ENCODE assay signal across 9 cellular contexts in genomic region chr6:90610671-90611542, GRCh38. TPM values are rescaled to one million over a fixed set of nuclear protein-coding genes. Genes with fewer than 3 reads are reported as not detected.
A peak's percentile ranks its signal among the peaks of the same experiment; 100 is the strongest.
DNase-seq lines count a peak whose midpoint lies in the region; ATAC-seq and TF ChIP-seq lines count a peak whose summit lies in the region.
"Had no signal": no experiment of that assay in that cellular context is flagged by ENCODE, and none has a peak within 500 bp of the region (broad histone marks: within the 10 kb centered on the region; RNA-seq: fewer than 3 reads in every experiment).

No MANE protein-coding gene starts in this region.

- peak overlapping the region; percentile 70 for H3K4me2 ChIP-seq in OCI-LY7 (ENCODE audit: low read length)
- peak overlapping the region; percentile 92 for H3K4me2 ChIP-seq in parathyroid adenoma (ENCODE audit: low read length)

- H3K27me3 Mint-ChIP-seq in activated naive CD8-positive, alpha-beta T cell treated with anti-CD3 and anti-CD28 coated beads for 36 hours = peaks cover 72% of the 10 kb centered on the region

- peaks cover 15% of the 10 kb centered on the region for H3K4me1 Mint-ChIP-seq in activated naive CD8-positive, alpha-beta T cell treated with anti-CD3 and anti-CD28 coated beads for 36 hours

- DNase-seq in AG08395 (ENCODE audit: low spot score) (peak; percentile 20), OCI-LY7 (ENCODE audit: low spot score) (peak; percentile 56), heart left ventricle (peak; percentile 42 to 76 (median 55))
- peak; percentile 53 for DNase-seq in activated naive CD8-positive, alpha-beta T cell treated with anti-CD3 and anti-CD28 coated beads for 36 hours
- DNase-seq in central memory CD4-positive, alpha-beta T cell = no peak

- BruUV-seq in OCI-LY7 (replicated peaks; lab: Mats Ljungman, UMichigan) = no TSS peak

- intact Hi-C loops in OCI-LY7 (cut with micrococcal nuclease; ENCODE audit: unreplicated experiment) = no loop called here
- intact Hi-C loops in heart left ventricle (cut with DNase I) = no loop called here

- H3K9ac ChIP-seq in parathyroid adenoma = no peak overlapping the region

- peak overlapping the region; percentile 80 for H3K4me3 Mint-ChIP-seq in activated naive CD8-positive, alpha-beta T cell treated with anti-CD3 and anti-CD28 coated beads for 36 hours

- peaks cover 0 to 57% (median 3%) of the 10 kb centered on the region in 9 donors for H3K27me3 ChIP-seq in heart left ventricle
- no peaks in the 10 kb centered on the region for H3K27me3 ChIP-seq in parathyroid adenoma (ENCODE audit: control insufficient read depth, insufficient read depth, low read length)

- TF ChIP-seq CTCF in OCI-LY7 (conservative IDR thresholded peaks at IDR 0.05; ENCODE audit: low read length) (peak; percentile 24; the same call in 1 of the 2 replicates), heart left ventricle (IDR thresholded peaks at IDR 0.05) (peak in 2 of 12 donors; percentile 15 to 25), parathyroid adenoma (IDR thresholded peaks at IDR 0.05) (no peak)

- H3K27ac Mint-ChIP-seq in activated naive CD8-positive, alpha-beta T cell treated with anti-CD3 and anti-CD28 coated beads for 36 hours = peak overlapping the region; percentile 27

- POLR2A ChIA-PET in OCI-LY7 (lab: Charles Lee) = interaction anchor here (1.4 kb wide), 1 partner anchor 8 kb away, joined by 3 read pairs; no protein-coding TSS in a partner anchor

- TF ChIP-seq POLR2A in heart left ventricle (IDR thresholded peaks at IDR 0.05) = no peak

- H3K9me3 ChIP-seq in OCI-LY7 (ENCODE audit: low read length) = no peaks in the 10 kb centered on the region
- H3K9me3 ChIP-seq in heart left ventricle = no peaks in the 10 kb centered on the region
- no peaks in the 10 kb centered on the region for H3K9me3 ChIP-seq in parathyroid adenoma (ENCODE audit: control insufficient read depth, low read length)

- peaks cover 16% of the 10 kb centered on the region for H3K4me1 ChIP-seq in OCI-LY7 (ENCODE audit: insufficient read depth, low read length, poor library complexity, severe bottlenecking)
- peaks cover 0 to 15% (median 6%) of the 10 kb centered on the region in 12 donors for H3K4me1 ChIP-seq in heart left ventricle
- peaks cover 3% of the 10 kb centered on the region for H3K4me1 ChIP-seq in parathyroid adenoma

- H4K20me1 ChIP-seq in OCI-LY7 (ENCODE audit: insufficient read depth, low read length) = no peaks in the 10 kb centered on the region

- H2AFZ ChIP-seq in OCI-LY7 (ENCODE audit: low read length) = peak overlapping the region; percentile 88
- H2AFZ ChIP-seq in parathyroid adenoma = peak overlapping the region; percentile 89

- H3K27ac ChIP-seq in OCI-LY7 (ENCODE audit: low read depth, low read length, poor library complexity, severe bottlenecking) = no peak overlapping the region
- H3K27ac ChIP-seq in heart left ventricle = peak overlapping the region; percentile 4 to 88 (median 68)
- peak overlapping the region; percentile 43 for H3K27ac ChIP-seq in parathyroid adenoma

- H3K79me2 ChIP-seq in OCI-LY7 (ENCODE audit: insufficient read depth, low read depth, low read length) = no peaks in the 10 kb centered on the region
- H3K79me2 ChIP-seq in parathyroid adenoma = no peaks in the 10 kb centered on the region

- H3K4me3 ChIP-seq in OCI-LY7 (ENCODE audit: low read depth, low read length, poor library complexity, severe bottlenecking) = peak overlapping the region; percentile 69
- peak overlapping the region; percentile 21 to 71 (median 62) for H3K4me3 ChIP-seq in heart left ventricle
- peak overlapping the region; percentile 65 for H3K4me3 ChIP-seq in parathyroid adenoma (ENCODE audit: low read depth, low read length)

- no peaks in the 10 kb centered on the region for H3K36me3 Mint-ChIP-seq in activated naive CD8-positive, alpha-beta T cell treated with anti-CD3 and anti-CD28 coated beads for 36 hours

- no peaks in the 10 kb centered on the region for H3K36me3 ChIP-seq in OCI-LY7 (ENCODE audit: insufficient read depth, low read length)
- no peaks in the 10 kb centered on the region for H3K36me3 ChIP-seq in heart left ventricle
- H3K36me3 ChIP-seq in parathyroid adenoma (ENCODE audit: control insufficient read depth, insufficient read depth, low read length) = no peaks in the 10 kb centered on the region

- peak; percentile 56 for ATAC-seq in GM18517 (IDR thresholded peaks at IDR 0.05; ENCODE audit: unreplicated experiment)
- peak; percentile 48 for ATAC-seq in HG03045 (IDR thresholded peaks at IDR 0.05; ENCODE audit: unreplicated experiment)
- peak in 3 of 4 donors; percentile 84 to 93 (median 87) for ATAC-seq in heart left ventricle
- ATAC-seq: HCT116 had no signal

- H3K9me2 ChIP-seq in OCI-LY7 (ENCODE audit: insufficient read depth, low read length) = no peaks in the 10 kb centered on the region

- CTCF ChIA-PET in OCI-LY7 (lab: Charles Lee; ENCODE audit: unreplicated experiment) = no interaction called here

- 2 to 4% (median 2%) methylated on average over 31 to 75 of the region's 75 CpGs for WGBS in heart left ventricle, 4 donors

- no peaks in the 10 kb centered on the region for H3K9me3 Mint-ChIP-seq in activated naive CD8-positive, alpha-beta T cell treated with anti-CD3 and anti-CD28 coated beads for 36 hours

RNA-seq across cellular contexts. Expression of gene MAP3K7, which starts 24.0 kb away (rescaled TPM):
- 25.6 and 29.5 TPM in 2 replicates for total RNA-seq in OCI-LY7 (2014; rRNA removed; shearing (Covaris generic))
- total RNA-seq in OCI-LY7 (2022) (45.7 and 46.3 TPM in 2 replicates), heart left ventricle (10 to 100 TPM; 15.5 to 26.1 (median 20.0) TPM)
- total RNA-seq in activated naive CD8-positive, alpha-beta T cell treated with anti-CD3 and anti-CD28 coated beads for 36 hours = 10 to 100 TPM; 22.5 to 24.6 TPM
- 10 to 100 TPM in 1 of 2 donors, 1 to 10 TPM in 1; 9.6 to 11.9 TPM for polyA plus RNA-seq in heart left ventricle
